ENCODE assay signal across 9 cellular contexts in the genomic region with DNA sequence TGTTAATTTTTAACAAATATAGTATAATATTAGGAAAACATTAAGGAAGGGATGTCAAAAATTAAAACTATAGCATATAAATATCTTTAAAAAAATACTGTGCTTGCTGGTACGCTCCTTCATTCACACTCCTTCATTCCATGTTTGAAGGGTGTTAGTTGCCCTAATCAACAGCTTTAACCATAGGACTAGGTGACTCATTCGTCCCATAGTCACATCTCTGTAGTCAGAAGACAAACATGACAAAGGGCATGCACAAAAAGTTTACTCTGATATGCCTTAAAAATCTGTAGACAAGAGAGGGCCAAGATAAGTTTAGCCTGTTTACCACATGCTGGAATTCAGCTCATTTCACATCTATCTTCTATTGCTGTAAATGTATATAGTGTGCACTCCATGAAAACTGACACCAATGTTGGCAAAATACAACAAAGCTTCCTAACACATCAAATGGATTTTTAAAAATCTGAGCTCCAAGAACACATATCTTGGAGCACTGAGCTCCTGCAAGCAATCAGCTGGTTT. TPM values are rescaled to one million over a fixed set of nuclear protein-coding genes. Genes with fewer than 3 reads are reported as not detected.
A peak's percentile ranks its signal among the peaks of the same experiment; 100 is the strongest.
DNase-seq lines count a peak whose midpoint lies in the region; FAIRE-seq and TF ChIP-seq lines count a peak whose summit lies in the region.
"Had no signal": no experiment of that assay in that cellular context is flagged by ENCODE, and none has a peak within 500 bp of the region (broad histone marks: within the 10 kb centered on the region; RNA-seq: fewer than 3 reads in every experiment).

No MANE protein-coding gene starts in this region.

- no peak for TF ChIP-seq POLR2A in testis (IDR thresholded peaks at IDR 0.05)
- TF ChIP-seq POLR2A in GM12891 (IDR thresholded peaks at IDR 0.05; ENCODE audit: low read depth, low read length), result no peak

- no peaks in the 10 kb centered on the region for H3K27me3 Mint-ChIP-seq in astrocyte (ENCODE audit: low read depth, unreplicated experiment)

- intact Hi-C loops in testis (cut with DNase I; ENCODE audit: low total_unique reads), result no loop called here

- 37 to 39% methylated on average over 2 of the region's 2 CpGs for WGBS in testis, 2 donors

- no peak overlapping the region for H3K27ac ChIP-seq in astrocyte (ENCODE audit: low read depth, low read length)
- peak overlapping the region; percentile 81 for H3K27ac ChIP-seq in layer of hippocampus (ENCODE audit: low read depth, low read length)
- peak overlapping the region; percentile 67 to 85 for H3K27ac ChIP-seq in testis

- no peaks in the 10 kb centered on the region for H3K79me2 ChIP-seq in astrocyte (ENCODE audit: insufficient read depth, low read length)

- no peaks in the 10 kb centered on the region for H3K9me3 Mint-ChIP-seq in astrocyte (ENCODE audit: unreplicated experiment)

- TF ChIP-seq CTCF in astrocyte (IDR thresholded peaks at IDR 0.05; ENCODE audit: insufficient read depth, low read depth, low read length), result no peak
- no peak for TF ChIP-seq CTCF in testis (IDR thresholded peaks at IDR 0.05)

- peak overlapping the region; percentile 92 for H3K4me2 ChIP-seq in astrocyte (ENCODE audit: low read length)

- FAIRE-seq in astrocyte (lab: Jason Lieb, UNC) (peak; percentile 82), GM12891 (lab: Jason Lieb, UNC) (no peak)

- peak overlapping the region; percentile 94 for H3K4me3 Mint-ChIP-seq in astrocyte (ENCODE audit: unreplicated experiment)

- H3K4me3 ChIP-seq in astrocyte (ENCODE audit: insufficient read depth, low read depth, low read length), result peak overlapping the region; percentile 76
- peak overlapping the region; percentile 58 to 69 for H3K4me3 ChIP-seq in testis

- H4K20me1 ChIP-seq in astrocyte (ENCODE audit: insufficient read depth, low read length), result no peaks in the 10 kb centered on the region

- H3K36me3 Mint-ChIP-seq in astrocyte (ENCODE audit: low read depth, unreplicated experiment), result no peaks in the 10 kb centered on the region
- H3K36me3 Mint-ChIP-seq: CD4-positive, CD25-positive, alpha-beta regulatory T cell had no signal

- H3K4me1 ChIP-seq in astrocyte (ENCODE audit: insufficient read depth, low read length) (peaks cover 2% of the 10 kb centered on the region), testis (peaks cover 35% of the 10 kb centered on the region)

- no peaks in the 10 kb centered on the region for H3K9me3 ChIP-seq in astrocyte (ENCODE audit: insufficient read depth, low read depth, low read length)
- H3K9me3 ChIP-seq in testis, result no peaks in the 10 kb centered on the region

- H2AFZ ChIP-seq in astrocyte (ENCODE audit: low read depth, low read length), result peak overlapping the region; percentile 88

- DNase-seq in SHP77 treated with DMSO at 0.1 percent for 48 hours (lab: John Stamatoyannopoulos, UW) (peak; percentile 10), SHP77 (lab: John Stamatoyannopoulos, UW) (no peak), astrocyte (ENCODE audit: low read depth) (peak; percentile 23), testis (no peak), amniotic stem cell (lab: John Stamatoyannopoulos, UW) (no peak), GM12891 (ENCODE audit: insufficient read length, low spot score) (no peak), NCI-H2081 treated with DMSO at 0.1 percent for 48 hours (lab: John Stamatoyannopoulos, UW) (no peak)

- H3K27ac Mint-ChIP-seq in astrocyte (ENCODE audit: unreplicated experiment), result peak overlapping the region; percentile 96
- H3K27ac Mint-ChIP-seq: CD4-positive, CD25-positive, alpha-beta regulatory T cell had no signal

- H3K9ac ChIP-seq in astrocyte (ENCODE audit: low read length), result peak overlapping the region; percentile 75

- no peaks in the 10 kb centered on the region for H3K36me3 ChIP-seq in astrocyte (ENCODE audit: insufficient read depth, low read length)
- H3K36me3 ChIP-seq in testis (ENCODE audit: low read depth, missing control alignments), result no peaks in the 10 kb centered on the region

- H3K27me3 ChIP-seq in astrocyte (ENCODE audit: insufficient read depth, low read length) (no peaks in the 10 kb centered on the region), layer of hippocampus (ENCODE audit: control insufficient read depth, insufficient read depth, low read length) (no peaks in the 10 kb centered on the region), testis (no peaks in the 10 kb centered on the region)

- peaks cover 15% of the 10 kb centered on the region for H3K4me1 Mint-ChIP-seq in astrocyte (ENCODE audit: low read depth, unreplicated experiment)

TF ChIP-seq in GM12891, 5 proteins besides CTCF, POLR2A, EP300 and RAD21:
- TF ChIP-seq POU2F2 (IDR thresholded peaks at IDR 0.05; ENCODE audit: low read depth, low read length), result no peak
- no peak for TF ChIP-seq PAX5 (IDR thresholded peaks at IDR 0.05; ENCODE audit: insufficient read depth, low read length, severe bottlenecking)
- no peak for TF ChIP-seq SPI1 (IDR thresholded peaks at IDR 0.05; ENCODE audit: low read depth, low read length)

RNA-seq across cellular contexts. Expression of gene FAM13C, which starts 0.6 kb away (rescaled TPM):
- total RNA-seq in astrocyte, result 8.7 and 9.3 TPM in 2 replicates
- 10 to 100 TPM; 38.5 to 50.9 TPM for total RNA-seq in testis
- polyA plus RNA-seq in testis (ENCODE audit: insufficient read depth, low read depth, low replicate concordance), result 12.9 TPM
- not detected for polyA plus RNA-seq in GM12891 (2012; ENCODE audit: low read depth, missing spikeins)
- total RNA-seq: CD4-positive, CD25-positive, alpha-beta regulatory T cell had no signal
- polyA plus RNA-seq: CD4-positive, CD25-positive, alpha-beta regulatory T cell had no signal

Comparison
In these comparisons a context has a peak if more than half of its experiments do, and no peak if none do; other contexts are left out.
1. DNase-seq: peak in SHP77 treated with DMSO at 0.1 percent for 48 hours (single experiment) and astrocyte (single experiment); none in SHP77 (0 of 2), testis (single experiment), amniotic stem cell (single experiment), GM12891 (single experiment) and NCI-H2081 treated with DMSO at 0.1 percent for 48 hours (single experiment).